In genomic region chr14:70239802-70240201, GRCh38 we compare ENCODE assay signal across 12 cellular contexts.
A peak's percentile ranks its signal among the peaks of the same experiment; 100 is the strongest.
DNase-seq lines count a peak whose midpoint lies in the region; ATAC-seq lines count a peak whose summit lies in the region.
"Had no signal": no experiment of that assay in that cellular context is flagged by ENCODE, and none has a peak within 500 bp of the region (broad histone marks: within the 10 kb centered on the region; RNA-seq: fewer than 3 reads in every experiment).

No MANE protein-coding gene starts in this region.

- no peaks in the 10 kb centered on the region for H3K9me3 Mint-ChIP-seq in activated T-cell treated with anti-CD3 and anti-CD28 coated beads, Interleukin-2, amount 50 U/mL, for 24 hours

- no peak overlapping the region for H3K4me3 Mint-ChIP-seq in activated T-cell treated with anti-CD3 and anti-CD28 coated beads, Interleukin-2, amount 50 U/mL, for 24 hours
- H3K4me3 Mint-ChIP-seq: activated CD4-positive, alpha-beta T cell treated with anti-CD3 and anti-CD28 coated beads, Interleukin-2, amount 10 ng/mL, durations not matched to agents 24 days and 14 days had no signal

- peaks cover 66% of the 10 kb centered on the region for H3K27me3 Mint-ChIP-seq in activated T-cell treated with anti-CD3 and anti-CD28 coated beads, Interleukin-2, amount 50 U/mL, for 24 hours

- no peaks in the 10 kb centered on the region for H3K36me3 Mint-ChIP-seq in activated T-cell treated with anti-CD3 and anti-CD28 coated beads, Interleukin-2, amount 50 U/mL, for 24 hours (ENCODE audit: low read depth)

- H3K27ac Mint-ChIP-seq in activated T-cell treated with anti-CD3 and anti-CD28 coated beads, Interleukin-2, amount 50 U/mL, for 24 hours: no peak overlapping the region
- H3K27ac Mint-ChIP-seq: activated CD4-positive, alpha-beta T cell treated with anti-CD3 and anti-CD28 coated beads, Interleukin-2, amount 10 ng/mL, durations not matched to agents 24 days and 14 days had no signal

- DNase-seq in germinal center (ENCODE audit: low spot score) (peak; percentile 59), islet precursor cell (no peak), NCI-H1105 treated with DMSO at 0.1 percent for 48 hours (lab: John Stamatoyannopoulos, UW) (no peak)
- DNase-seq in activated T-cell treated with anti-CD3 and anti-CD28 coated beads, Interleukin-2, amount 50 U/mL, for 24 hours: no peak
- DNase-seq in stimulated activated CD4-positive, alpha-beta T cell treated with anti-CD3 and anti-CD28 coated beads, Interleukin-12 subunit alpha, Interleukin-12 subunit beta, amount 100 ng/mL, for 4 hours: no peak
- DNase-seq: activated CD4-positive, alpha-beta T cell treated with anti-CD3 and anti-CD28 coated beads, Interleukin-2, amount 10 ng/mL, durations not matched to agents 24 days and 14 days; BE2C; NCI-H2171; stimulated activated CD4-positive, alpha-beta T cell treated with anti-CD3 and anti-CD28 coated beads, Interleukin-4, amount 100 ng/mL, for 4 hours had no signal

- peak; percentile 88 for ATAC-seq in GM18517 (IDR thresholded peaks at IDR 0.05; ENCODE audit: unreplicated experiment)
- peak; percentile 76 for ATAC-seq in GM21515 (IDR thresholded peaks at IDR 0.05; ENCODE audit: unreplicated experiment)
- ATAC-seq in HG03066 (IDR thresholded peaks at IDR 0.05; ENCODE audit: low read depth, unreplicated experiment): peak; percentile 92

- H3K4me1 Mint-ChIP-seq in activated T-cell treated with anti-CD3 and anti-CD28 coated beads, Interleukin-2, amount 50 U/mL, for 24 hours (ENCODE audit: low read depth): no peaks in the 10 kb centered on the region
- H3K4me1 Mint-ChIP-seq: activated CD4-positive, alpha-beta T cell treated with anti-CD3 and anti-CD28 coated beads, Interleukin-2, amount 10 ng/mL, durations not matched to agents 24 days and 14 days had no signal
